3 cellular contexts compared by ENCODE assay signal in the genomic region with DNA sequence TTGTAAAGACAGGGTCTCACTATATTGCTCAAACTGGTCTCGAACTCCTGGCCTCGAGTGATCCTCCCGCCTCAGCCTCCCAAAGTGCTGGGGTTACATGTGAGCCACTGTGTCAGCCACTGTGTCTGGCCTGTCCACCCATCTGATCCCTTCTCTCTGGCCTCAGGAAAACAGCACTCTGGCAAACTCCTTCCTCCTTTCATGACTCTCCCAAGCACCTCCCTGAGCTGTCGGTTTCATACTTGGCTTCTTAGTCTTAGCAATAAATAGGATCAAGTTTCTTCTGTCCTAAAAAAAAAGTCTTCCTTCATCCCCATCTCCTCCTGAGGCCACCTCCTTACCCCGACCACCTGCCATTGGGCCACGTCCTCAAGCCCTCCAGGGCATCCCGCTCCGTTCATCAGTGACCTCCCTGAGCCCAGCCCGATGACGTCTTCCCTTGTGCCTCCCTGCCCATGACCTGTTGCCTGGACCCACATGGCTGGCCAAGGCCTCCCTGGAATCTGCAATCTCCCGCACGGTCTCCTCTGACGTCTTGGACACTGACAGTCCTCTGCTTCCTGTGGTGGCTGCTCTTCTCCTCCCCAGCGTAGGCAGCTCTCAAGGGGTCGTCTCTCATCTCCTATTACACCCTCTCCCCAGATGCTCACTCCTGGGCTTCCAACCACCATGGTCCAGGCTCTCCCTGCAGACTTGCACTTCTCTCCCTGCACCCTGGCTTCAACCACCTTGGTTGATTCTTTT. TPM values are rescaled to one million over a fixed set of nuclear protein-coding genes. Genes with fewer than 3 reads are reported as not detected.
"Had no signal": no experiment of that assay in that cellular context is flagged by ENCODE, and none has a peak within 500 bp of the region (broad histone marks: within the 10 kb centered on the region; RNA-seq: fewer than 3 reads in every experiment).

No MANE protein-coding gene starts in this region.

RNA-seq across cellular contexts. Expression of a gene that starts 26.5 kb away (rescaled TPM):
- total RNA-seq: fibroblast of lung, hepatocyte, prostate gland had no signal
- polyA plus RNA-seq: fibroblast of lung had no signal
